Comparison of ENCODE assay signal across 13 cellular contexts in the genomic region with DNA sequence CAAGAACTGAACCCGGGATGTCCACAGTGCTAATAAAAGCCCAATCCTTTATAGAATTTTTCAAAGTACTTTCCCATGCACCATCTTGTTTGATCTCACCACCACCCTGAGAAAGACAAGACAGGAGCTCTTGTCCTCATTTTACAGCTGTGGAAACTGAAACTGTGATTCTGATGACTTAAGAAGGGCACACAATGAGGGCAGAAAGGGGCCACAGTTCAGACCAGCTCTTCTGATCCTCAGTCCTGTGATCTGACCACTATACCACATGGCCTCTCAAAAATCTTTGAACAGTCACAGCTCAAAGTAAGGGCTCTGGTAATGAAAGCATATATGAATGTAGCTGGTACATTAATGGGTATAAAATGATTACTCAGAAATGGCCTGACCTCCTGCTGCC.
DNase-seq lines count a peak whose midpoint lies in the region; ATAC-seq and TF ChIP-seq lines count a peak whose summit lies in the region.
"Had no signal": no experiment of that assay in that cellular context is flagged by ENCODE, and none has a peak within 500 bp of the region (broad histone marks: within the 10 kb centered on the region; RNA-seq: fewer than 3 reads in every experiment).

No MANE protein-coding gene starts in this region.

- peaks cover 4% of the 10 kb centered on the region for H3K9me3 Mint-ChIP-seq in activated naive CD8-positive, alpha-beta T cell treated with anti-CD3 and anti-CD28 coated beads, Interleukin-2, amount 10 ng/mL, durations not matched to agents 7 days and 5 days
- H3K9me3 Mint-ChIP-seq in activated naive CD8-positive, alpha-beta T cell treated with anti-CD3 and anti-CD28 coated beads for 36 hours: peaks cover 7% of the 10 kb centered on the region

- H3K9me3 ChIP-seq in upper lobe of right lung: no peaks in the 10 kb centered on the region
- H3K9me3 ChIP-seq: A549, body of pancreas had no signal

- H3K36me3 ChIP-seq in upper lobe of right lung: no peaks in the 10 kb centered on the region

- peak overlapping the region; percentile 23 for H3K4me3 Mint-ChIP-seq in activated naive CD8-positive, alpha-beta T cell treated with anti-CD3 and anti-CD28 coated beads, Interleukin-2, amount 10 ng/mL, durations not matched to agents 7 days and 5 days
- H3K4me3 Mint-ChIP-seq in activated naive CD8-positive, alpha-beta T cell treated with anti-CD3 and anti-CD28 coated beads for 36 hours: no peak overlapping the region

- H3K4me1 ChIP-seq in upper lobe of right lung: peaks cover 11% of the 10 kb centered on the region
- H3K4me1 ChIP-seq: A549, body of pancreas had no signal

- H3K27me3 Mint-ChIP-seq in activated naive CD8-positive, alpha-beta T cell treated with anti-CD3 and anti-CD28 coated beads, Interleukin-2, amount 10 ng/mL, durations not matched to agents 7 days and 5 days: peaks cover 3% of the 10 kb centered on the region
- no peaks in the 10 kb centered on the region for H3K27me3 Mint-ChIP-seq in activated naive CD8-positive, alpha-beta T cell treated with anti-CD3 and anti-CD28 coated beads for 36 hours

- DNase-seq in activated naive CD8-positive, alpha-beta T cell treated with anti-CD3 and anti-CD28 coated beads, Interleukin-2, amount 10 ng/mL, durations not matched to agents 7 days and 5 days: no peak
- DNase-seq in activated naive CD8-positive, alpha-beta T cell treated with anti-CD3 and anti-CD28 coated beads for 36 hours: no peak
- DNase-seq in stimulated activated naive CD8-positive, alpha-beta T cell treated with anti-CD3 and anti-CD28 coated beads, Interleukin-15, Interleukin-2, amounts not matched to agents 100 U/mL and 50 U/mL, for 24 hours: no peak
- DNase-seq in upper lobe of right lung: no peak
- DNase-seq in substantia nigra (lab: John Stamatoyannopoulos, UW): no peak
- no peak for DNase-seq in DMS53 (lab: John Stamatoyannopoulos, UW)
- DNase-seq: body of pancreas, DMS79, PC-3, T1000 had no signal

- no peak for TF ChIP-seq CTCF in upper lobe of right lung (IDR thresholded peaks at IDR 0.05)

- H3K4me1 Mint-ChIP-seq in activated naive CD8-positive, alpha-beta T cell treated with anti-CD3 and anti-CD28 coated beads, Interleukin-2, amount 10 ng/mL, durations not matched to agents 7 days and 5 days: peaks cover 31% of the 10 kb centered on the region
- peaks cover 33% of the 10 kb centered on the region for H3K4me1 Mint-ChIP-seq in activated naive CD8-positive, alpha-beta T cell treated with anti-CD3 and anti-CD28 coated beads for 36 hours

- H3K27me3 ChIP-seq in upper lobe of right lung: no peaks in the 10 kb centered on the region
- H3K27me3 ChIP-seq: body of pancreas had no signal

- intact Hi-C loops in upper lobe of right lung (cut with DNase I): no loop called here

- no peak overlapping the region for H3K27ac ChIP-seq in upper lobe of right lung
- no peak overlapping the region for H3K27ac ChIP-seq in substantia nigra (ENCODE audit: low read depth, low read length, poor library complexity, severe bottlenecking)
- H3K27ac ChIP-seq: A549, body of pancreas had no signal

- H3K4me3 ChIP-seq in upper lobe of right lung: no peak overlapping the region
- H3K4me3 ChIP-seq: A549, body of pancreas had no signal

- peaks cover 8% of the 10 kb centered on the region for H3K36me3 Mint-ChIP-seq in activated naive CD8-positive, alpha-beta T cell treated with anti-CD3 and anti-CD28 coated beads, Interleukin-2, amount 10 ng/mL, durations not matched to agents 7 days and 5 days
- H3K36me3 Mint-ChIP-seq in activated naive CD8-positive, alpha-beta T cell treated with anti-CD3 and anti-CD28 coated beads for 36 hours: peaks cover 12% of the 10 kb centered on the region

- POLR2A ChIA-PET in activated naive CD8-positive, alpha-beta T cell treated with anti-CD3 and anti-CD28 coated beads, Interleukin-2, amount 10 ng/mL, durations not matched to agents 7 days and 5 days (lab: Charles Lee): interaction anchor here (1.3 kb wide), 1 partner anchor 128 kb away, joined by 4 read pairs; no protein-coding TSS in a partner anchor

- H3K27ac Mint-ChIP-seq in activated naive CD8-positive, alpha-beta T cell treated with anti-CD3 and anti-CD28 coated beads, Interleukin-2, amount 10 ng/mL, durations not matched to agents 7 days and 5 days: no peak overlapping the region
- no peak overlapping the region for H3K27ac Mint-ChIP-seq in activated naive CD8-positive, alpha-beta T cell treated with anti-CD3 and anti-CD28 coated beads for 36 hours

- peak; percentile 62 for ATAC-seq in activated naive CD8-positive, alpha-beta T cell treated with anti-CD3 and anti-CD28 coated beads, Interleukin-2, amount 10 ng/mL, durations not matched to agents 7 days and 5 days (ENCODE audit: low read depth)
- ATAC-seq in GM21825 (IDR thresholded peaks at IDR 0.05; ENCODE audit: unreplicated experiment): peak; percentile 71
- peak; percentile 72 for ATAC-seq in HG03354 (IDR thresholded peaks at IDR 0.05; ENCODE audit: poor library complexity, severe bottlenecking, unreplicated experiment)
- ATAC-seq in stimulated activated naive CD8-positive, alpha-beta T cell treated with anti-CD3 and anti-CD28 coated beads, Interleukin-15, Interleukin-2, amounts not matched to agents 100 U/mL and 50 U/mL, for 24 hours: peak; percentile 60
- ATAC-seq in upper lobe of right lung: no peak
- ATAC-seq: A549, body of pancreas, PC-3 had no signal
